ENCODE assay signal across 25 cellular contexts in the genomic region with DNA sequence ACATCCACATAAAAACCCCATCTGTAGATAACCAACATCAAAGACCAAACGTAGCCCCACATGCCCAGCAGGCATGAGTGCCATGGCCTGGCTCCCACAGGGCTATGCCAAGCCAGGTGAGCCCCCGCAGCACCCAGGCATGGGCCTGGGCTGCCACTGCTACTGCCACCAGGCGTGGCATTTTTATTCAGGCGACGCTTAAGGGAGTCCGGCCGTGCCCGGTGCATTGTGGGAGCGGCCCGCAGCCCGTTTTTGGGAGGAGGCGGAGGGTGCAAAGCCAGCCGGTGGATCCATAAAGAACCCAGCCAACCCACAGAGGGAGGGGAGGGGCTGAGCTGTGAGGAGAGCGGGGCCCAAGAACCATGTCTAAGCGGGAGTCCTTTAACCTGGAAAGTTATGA.
"Had no signal": no experiment of that assay in that cellular context is flagged by ENCODE, and none has a peak within 500 bp of the region (broad histone marks: within the 10 kb centered on the region; RNA-seq: fewer than 3 reads in every experiment).

No MANE protein-coding gene starts in this region.

- ATAC-seq: effector memory CD8-positive, alpha-beta T cell; esophagus mucosa; foreskin keratinocyte; gastrocnemius medialis; gastroesophageal sphincter; heart left ventricle; heart right ventricle had no signal

- H3K27me3 ChIP-seq: colonic mucosa, esophagus muscularis mucosa, foreskin keratinocyte, gastroesophageal sphincter had no signal

- H3K27ac Mint-ChIP-seq: dendritic cell treated with granulocyte-macrophage colony-stimulating factor and Interleukin-4, amounts not matched to agents 40 ng/mL and 50 ng/mL, for 4 days; effector memory CD8-positive, alpha-beta T cell; endodermal cell had no signal

- H3K9me3 Mint-ChIP-seq: effector memory CD8-positive, alpha-beta T cell had no signal

- H3K4me1 Mint-ChIP-seq: endodermal cell had no signal

- H3K4me3 Mint-ChIP-seq: dendritic cell treated with granulocyte-macrophage colony-stimulating factor and Interleukin-4, amounts not matched to agents 40 ng/mL and 50 ng/mL, for 4 days; effector memory CD8-positive, alpha-beta T cell; endodermal cell had no signal

- H3K9me3 ChIP-seq: colonic mucosa, esophagus muscularis mucosa, esophagus squamous epithelium, gastrocnemius medialis, gastroesophageal sphincter, heart left ventricle had no signal

- DNase-seq: colonic mucosa; cortex of kidney; dermis blood vessel endothelial cell; dorsolateral prefrontal cortex; effector CD4-positive, alpha-beta T cell; effector CD8-positive, alpha-beta T cell; effector memory CD4-positive, alpha-beta T cell; effector memory CD8-positive, alpha-beta T cell; endodermal cell; erythroblast; esophagus squamous epithelium; foreskin fibroblast; foreskin keratinocyte; foreskin melanocyte; gastrocnemius medialis; glutamatergic neuron; head of caudate nucleus; heart left ventricle; heart right ventricle had no signal

- H3K27ac ChIP-seq: colonic mucosa, coronary artery, dorsolateral prefrontal cortex, epithelial cell of prostate, esophagus muscularis mucosa, esophagus squamous epithelium, foreskin keratinocyte, gastrocnemius medialis, gastroesophageal sphincter, heart left ventricle, heart right ventricle had no signal
